ENCODE assay signal across 13 cellular contexts in the genomic region with DNA sequence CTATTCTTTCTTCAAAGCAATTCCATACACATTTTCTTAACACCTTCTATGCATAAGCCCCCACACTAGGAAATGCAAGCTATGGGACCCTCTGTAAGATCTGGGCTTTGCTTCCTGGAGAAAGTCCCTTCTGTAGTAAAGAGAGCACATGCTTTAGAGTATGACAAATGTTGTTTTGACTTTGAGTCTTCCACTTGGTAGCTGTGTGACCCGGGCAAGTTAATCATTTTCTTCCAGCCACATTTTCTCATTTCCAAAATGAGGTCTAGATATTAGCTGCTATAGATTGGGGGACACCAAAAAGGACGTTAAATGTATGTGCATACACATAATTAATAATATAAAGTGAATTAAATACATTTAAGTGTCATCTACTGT.
DNase-seq lines count a peak whose midpoint lies in the region; ATAC-seq and TF ChIP-seq lines count a peak whose summit lies in the region.
"Had no signal": no experiment of that assay in that cellular context is flagged by ENCODE, and none has a peak within 500 bp of the region (broad histone marks: within the 10 kb centered on the region; RNA-seq: fewer than 3 reads in every experiment).

No MANE protein-coding gene starts in this region.

- peak overlapping the region; percentile 53 for H3K27ac Mint-ChIP-seq in nephron progenitor cell
- H3K27ac Mint-ChIP-seq: CD14-positive monocyte, H9, IgD-negative memory B cell had no signal

- ATAC-seq in left cardiac atrium = no peak
- no peak for ATAC-seq in HG02840 (IDR thresholded peaks at IDR 0.05; ENCODE audit: low FRiP score, unreplicated experiment)

- no peaks in the 10 kb centered on the region for H3K36me3 Mint-ChIP-seq in nephron progenitor cell (ENCODE audit: low read depth)
- H3K36me3 Mint-ChIP-seq: CD14-positive monocyte had no signal

- peaks cover 60% of the 10 kb centered on the region for H3K4me1 Mint-ChIP-seq in nephron progenitor cell
- H3K4me1 Mint-ChIP-seq: CD14-positive monocyte, H9, IgD-negative memory B cell had no signal

- intact Hi-C loops in left cardiac atrium (cut with DNase I) = no loop called here

- TF ChIP-seq CTCF in kidney epithelial cell (IDR thresholded peaks at IDR 0.05; ENCODE audit: insufficient read depth, low read length, poor library complexity, severe bottlenecking) = no peak
- TF ChIP-seq CTCF in nephron progenitor cell (IDR thresholded peaks at IDR 0.05) = no peak

- no peak overlapping the region for H3K4me3 Mint-ChIP-seq in nephron progenitor cell
- H3K4me3 Mint-ChIP-seq: CD14-positive monocyte, H9, IgD-negative memory B cell had no signal

- H3K4me3 ChIP-seq in kidney epithelial cell (ENCODE audit: low read depth, low read length) = no peak overlapping the region

- H3K27me3 Mint-ChIP-seq in nephron progenitor cell (ENCODE audit: low read depth, poor library complexity) = no peaks in the 10 kb centered on the region
- H3K27me3 Mint-ChIP-seq: IgD-negative memory B cell had no signal

- no peaks in the 10 kb centered on the region for H3K27me3 ChIP-seq in kidney epithelial cell (ENCODE audit: control insufficient read depth, insufficient read depth, low read length)

- peak; percentile 30 for DNase-seq in DMS 273 (lab: John Stamatoyannopoulos, UW; ENCODE audit: unreplicated experiment)
- DNase-seq in DMS 273 treated with DMSO at 0.1 percent for 48 hours (lab: John Stamatoyannopoulos, UW) = no peak
- DNase-seq in kidney epithelial cell (ENCODE audit: low read depth) = peak; percentile 12
- DNase-seq in nephron progenitor cell = no peak
- no peak for DNase-seq in left cardiac atrium
- no peak for DNase-seq in NCI-H345 (lab: John Stamatoyannopoulos, UW)
- DNase-seq: DND-41, GDM1, GOT3, H9 had no signal

- H3K9me3 Mint-ChIP-seq in nephron progenitor cell = peaks cover 8% of the 10 kb centered on the region
- H3K9me3 Mint-ChIP-seq: H9 had no signal

- no peaks in the 10 kb centered on the region for H3K36me3 ChIP-seq in kidney epithelial cell (ENCODE audit: control insufficient read depth, insufficient read depth, low read length)

Comparison
In these comparisons a context has a peak if more than half of its experiments do, and no peak if none do; other contexts are left out.
1. DNase-seq: peak in DMS 273 (single experiment) and kidney epithelial cell (single experiment); none in DMS 273 treated with DMSO at 0.1 percent for 48 hours (single experiment), nephron progenitor cell (single experiment), left cardiac atrium (single experiment) and NCI-H345 (single experiment).